Comparison of ENCODE assay signal across 15 cellular contexts in the genomic region with DNA sequence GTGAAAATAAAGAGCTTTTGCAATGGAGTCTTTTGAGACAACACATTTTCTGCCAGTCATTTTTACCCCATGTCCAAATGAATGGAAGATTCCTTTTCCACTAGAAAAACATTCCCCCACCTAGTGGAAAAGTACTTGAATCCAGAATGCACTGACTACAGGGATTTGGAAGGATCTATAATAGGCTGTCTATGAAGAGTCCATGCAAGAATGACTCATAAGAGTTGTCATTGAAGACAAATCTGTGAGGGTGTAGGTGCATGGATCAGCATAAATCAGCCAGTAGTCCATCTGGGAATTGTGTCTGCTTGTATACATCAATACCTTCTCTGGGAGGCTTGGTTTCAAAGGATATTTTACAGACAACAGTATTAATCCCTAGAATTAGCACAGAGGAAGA. TPM values are rescaled to one million over a fixed set of nuclear protein-coding genes. Genes with fewer than 3 reads are reported as not detected.
DNase-seq lines count a peak whose midpoint lies in the region; TF ChIP-seq lines count a peak whose summit lies in the region.
"Had no signal": no experiment of that assay in that cellular context is flagged by ENCODE, and none has a peak within 500 bp of the region (broad histone marks: within the 10 kb centered on the region; RNA-seq: fewer than 3 reads in every experiment).

No MANE protein-coding gene starts in this region.

- no peak overlapping the region for H3K27ac Mint-ChIP-seq in MCF 10A (ENCODE audit: low read depth, unreplicated experiment)

- no peak overlapping the region for H3K4me3 Mint-ChIP-seq in MCF 10A (ENCODE audit: unreplicated experiment)

- no peaks in the 10 kb centered on the region for H3K9me3 ChIP-seq in breast epithelium
- H3K9me3 ChIP-seq in WERI-Rb-1 (ENCODE audit: severe bottlenecking): peaks cover 2% of the 10 kb centered on the region
- H3K9me3 ChIP-seq: testis had no signal

- no peaks in the 10 kb centered on the region for H3K36me3 Mint-ChIP-seq in MCF 10A (ENCODE audit: insufficient read depth, unreplicated experiment)

- no TSS peak for BruUV-seq in MCF 10A (replicated peaks; lab: Mats Ljungman, UMichigan)

- no peaks in the 10 kb centered on the region for H3K36me3 ChIP-seq in breast epithelium
- no peaks in the 10 kb centered on the region for H3K36me3 ChIP-seq in WERI-Rb-1

- no peaks in the 10 kb centered on the region for H3K9me3 Mint-ChIP-seq in MCF 10A (ENCODE audit: unreplicated experiment)

- H3K4me3 ChIP-seq in breast epithelium (no peak overlapping the region), WERI-Rb-1 (ENCODE audit: low read depth, low read length) (no peak overlapping the region), lower leg skin (ENCODE audit: low read depth, poor library complexity, severe bottlenecking) (no peak overlapping the region)
- H3K4me3 ChIP-seq: testis had no signal

- CTCF ChIA-PET in MCF 10A (lab: Yijun Ruan, JAX): interaction anchor here (0.7 to 1.6 kb wide), 2 partner anchors 26 to 29 kb away, joined by 3 to 5 read pairs; no protein-coding TSS in a partner anchor

- H3K27ac ChIP-seq in breast epithelium (no peak overlapping the region), WERI-Rb-1 (peak overlapping the region; percentile 11; the same call in 1 of the 2 replicates)
- H3K27ac ChIP-seq: testis had no signal

- H3K4me1 Mint-ChIP-seq in MCF 10A (ENCODE audit: insufficient read depth, unreplicated experiment): peaks cover 18% of the 10 kb centered on the region

- intact Hi-C loops in MCF 10A (cut with micrococcal nuclease): no loop called here
- intact Hi-C loops in breast epithelium (cut with DNase I; ENCODE audit: low total_unique reads): no loop called here
- intact Hi-C loops in lower leg skin (cut with DNase I; ENCODE audit: low total_unique reads): no loop called here

- TF ChIP-seq POLR2A in breast epithelium (IDR thresholded peaks at IDR 0.05): no peak
- no peak for TF ChIP-seq POLR2A in lower leg skin (IDR thresholded peaks at IDR 0.05)

- H3K4me1 ChIP-seq in breast epithelium: no peaks in the 10 kb centered on the region
- H3K4me1 ChIP-seq: testis had no signal

- TF ChIP-seq CTCF in MCF 10A (IDR thresholded peaks at IDR 0.05; ENCODE audit: unreplicated experiment): no peak
- no peak for TF ChIP-seq CTCF in breast epithelium (IDR thresholded peaks at IDR 0.05)
- 0 out of 2 replicates have a peak, but pooled peaks have one; percentile 2 for TF ChIP-seq CTCF in WERI-Rb-1 (IDR thresholded peaks at IDR 0.05; ENCODE audit: low read depth, low read length)
- no peak for TF ChIP-seq CTCF in lower leg skin (IDR thresholded peaks at IDR 0.05)

- POLR2A ChIA-PET in MCF 10A (lab: Yijun Ruan, JAX): no interaction called here

- no peaks in the 10 kb centered on the region for H3K27me3 ChIP-seq in breast epithelium
- no peaks in the 10 kb centered on the region for H3K27me3 ChIP-seq in WERI-Rb-1 (ENCODE audit: insufficient read depth, low read depth, severe bottlenecking)
- H3K27me3 ChIP-seq: testis had no signal

- DNase-seq in MCF 10A (ENCODE audit: unreplicated experiment) (peak; percentile 52), breast epithelium (ENCODE audit: low spot score in 2 of 2) (no peak), WERI-Rb-1 (peak; percentile 71), inferior parietal cortex (ENCODE audit: extremely low spot score) (peak; percentile 53), HuH-7.5 (ENCODE audit: low spot score) (no peak), lower leg skin (ENCODE audit: low spot score in 2 of 2) (no peak), hippocampal formation (lab: John Stamatoyannopoulos, UW) (no peak), NCI-H510A treated with DMSO at 0.1 percent for 48 hours (lab: John Stamatoyannopoulos, UW) (no peak)
- DNase-seq: activated CD8-positive, alpha-beta memory T cell treated with anti-CD3 and anti-CD28 coated beads, Interleukin-2, amount 50 U/mL, for 48 hours; amniotic stem cell; KG1; left colon; NCI-H1694 treated with DMSO at 0.1 percent for 48 hours; NCI-H526 treated with DMSO at 0.1 percent for 48 hours; testis had no signal

- no peaks in the 10 kb centered on the region for H3K27me3 Mint-ChIP-seq in MCF 10A (ENCODE audit: insufficient read depth, unreplicated experiment)

RNA-seq across cellular contexts. Expression of gene TRUB1, which starts 32.5 kb away (rescaled TPM):
- total RNA-seq in MCF 10A (2022): 23.4 and 29.2 TPM in 2 replicates
- 10 to 100 TPM; 14.9 to 27.8 (median 18.0) TPM for total RNA-seq in breast epithelium
- 10 to 100 TPM in 2 of 4 donors, 1 to 10 TPM in 2; 8.5 to 21.2 (median 13.3) TPM for total RNA-seq in lower leg skin

Comparison
In these comparisons a context has a peak if more than half of its experiments do, and no peak if none do; other contexts are left out.
1. DNase-seq: peak in MCF 10A (single experiment), WERI-Rb-1 (single experiment) and inferior parietal cortex (single experiment); none in breast epithelium (0 of 2), HuH-7.5 (single experiment), lower leg skin (0 of 2), hippocampal formation (0 of 2) and NCI-H510A treated with DMSO at 0.1 percent for 48 hours (single experiment).